Comparison of ENCODE assay signal across 8 cellular contexts in genomic region chr3:3178498-3179328, GRCh38. TPM values are rescaled to one million over a fixed set of nuclear protein-coding genes. Genes with fewer than 3 reads are reported as not detected.
DNase-seq lines count a peak whose midpoint lies in the region; ATAC-seq, FAIRE-seq and TF ChIP-seq lines count a peak whose summit lies in the region.

No MANE protein-coding gene starts in this region.

- no peak for FAIRE-seq in GM12891 (lab: Jason Lieb, UNC)

- intact Hi-C loops in CD8-positive, alpha-beta T cell (cut with DNase I, micrococcal nuclease), result loop anchor here (1.0 to 10.0 kb wide), 10 partner anchors 14 to 1944 kb away; partner anchors contain the start of genes ARL8B (in 2 of the 2), ITPR1 (in 2 of the 2), SETMAR (in 2 of the 2) and TRNT1 (in 2 of the 2)
- intact Hi-C loops in lower lobe of right lung (cut with DNase I) (no loop called here), vagina (cut with DNase I) (no loop called here)

- POLR2A ChIA-PET in CD8-positive, alpha-beta T cell (lab: Charles Lee), result interaction anchor here (1.2 kb wide), 1 partner anchor 14 kb away, joined by 9 read pairs; no protein-coding TSS in a partner anchor

- H3K27me3 Mint-ChIP-seq in CD8-positive, alpha-beta T cell (ENCODE audit: low read depth), result no peaks in the 10 kb centered on the region

- peak overlapping the region; percentile 89 for H3K4me3 Mint-ChIP-seq in CD8-positive, alpha-beta T cell

- no peak for TF ChIP-seq CTCF in CD8-positive, alpha-beta T cell (IDR thresholded peaks at IDR 0.05)
- TF ChIP-seq CTCF in lower lobe of right lung (IDR thresholded peaks at IDR 0.05) (no peak), vagina (IDR thresholded peaks at IDR 0.05) (no peak)

- H3K9ac ChIP-seq in adipocyte (ENCODE audit: low read length), result peak overlapping the region; percentile 91

- peak overlapping the region; percentile 91 for H3K27ac Mint-ChIP-seq in CD8-positive, alpha-beta T cell

- no peak for DNase-seq in CD8-positive, alpha-beta T cell
- DNase-seq in adipocyte (ENCODE audit: low read depth), result no peak
- no peak for DNase-seq in lower lobe of right lung
- DNase-seq in vagina (ENCODE audit: extremely low spot score in 2 of 2), result no peak
- no peak for DNase-seq in central memory CD4-positive, alpha-beta T cell
- DNase-seq in GM12891 (ENCODE audit: insufficient read length, low spot score), result no peak

- peaks cover 55% of the 10 kb centered on the region for H3K4me1 ChIP-seq in CD8-positive, alpha-beta T cell (ENCODE audit: insufficient read depth, low read length)
- H3K4me1 ChIP-seq in adipocyte (ENCODE audit: control insufficient read depth, insufficient read depth, low read length), result peaks cover 14% of the 10 kb centered on the region
- peaks cover 40% of the 10 kb centered on the region for H3K4me1 ChIP-seq in lower lobe of right lung
- peaks cover 26% of the 10 kb centered on the region for H3K4me1 ChIP-seq in vagina

- peaks cover 35% of the 10 kb centered on the region for H3K36me3 Mint-ChIP-seq in CD8-positive, alpha-beta T cell

- H3K27me3 ChIP-seq in CD8-positive, alpha-beta T cell (ENCODE audit: insufficient read depth, low read length), result no peaks in the 10 kb centered on the region
- H3K27me3 ChIP-seq in adipocyte (replicated peaks; ENCODE audit: control insufficient read depth, insufficient read depth, low read length) (no peaks in the 10 kb centered on the region), lower lobe of right lung (ENCODE audit: low read depth) (no peaks in the 10 kb centered on the region), vagina (no peaks in the 10 kb centered on the region)

- ATAC-seq in CD8-positive, alpha-beta T cell, result peak; percentile 9
- ATAC-seq in HG02870 (IDR thresholded peaks at IDR 0.05; ENCODE audit: unreplicated experiment), result peak; percentile 7
- ATAC-seq in lower lobe of right lung, result no peak
- no peak for ATAC-seq in GM18505 (IDR thresholded peaks at IDR 0.05; ENCODE audit: unreplicated experiment)

- H3K9me3 Mint-ChIP-seq in CD8-positive, alpha-beta T cell, result no peaks in the 10 kb centered on the region

- TF ChIP-seq POLR2A in vagina (IDR thresholded peaks at IDR 0.05) (no peak), GM18505 (IDR thresholded peaks at IDR 0.05; ENCODE audit: borderline replicate concordance, extremely low read depth, insufficient read depth, insufficient read length) (no peak), GM12891 (IDR thresholded peaks at IDR 0.05; ENCODE audit: low read depth, low read length) (no peak)

- peaks cover 11% of the 10 kb centered on the region for H3K36me3 ChIP-seq in CD8-positive, alpha-beta T cell (ENCODE audit: insufficient read depth, low read length)
- H3K36me3 ChIP-seq in adipocyte (ENCODE audit: control insufficient read depth, insufficient read depth, low read length, severe bottlenecking) (peaks cover 12% of the 10 kb centered on the region), lower lobe of right lung (peaks cover 22% of the 10 kb centered on the region), vagina (peaks cover 0 to 13% of the 10 kb centered on the region in 2 donors)

- H3K9me3 ChIP-seq in CD8-positive, alpha-beta T cell (ENCODE audit: low read length), result no peaks in the 10 kb centered on the region
- H3K9me3 ChIP-seq in adipocyte (ENCODE audit: control insufficient read depth, low read length) (no peaks in the 10 kb centered on the region), lower lobe of right lung (no peaks in the 10 kb centered on the region), vagina (no peaks in the 10 kb centered on the region)

- H3K4me1 Mint-ChIP-seq in CD8-positive, alpha-beta T cell (ENCODE audit: low read depth), result peaks cover 49% of the 10 kb centered on the region

- peak overlapping the region; percentile 70 for H3K4me3 ChIP-seq in CD8-positive, alpha-beta T cell (ENCODE audit: low read depth, low read length)
- H3K4me3 ChIP-seq in adipocyte (ENCODE audit: low read length), result peak overlapping the region; percentile 89
- H3K4me3 ChIP-seq in lower lobe of right lung, result peak overlapping the region; percentile 97
- peak overlapping the region; percentile 68 to 99 for H3K4me3 ChIP-seq in vagina

- CTCF ChIA-PET in CD8-positive, alpha-beta T cell (lab: Charles Lee), result interaction anchor here (0.7 to 3.9 kb wide), 8 partner anchors 8 to 45 kb away, joined by 3 to 20 read pairs (median 4); no protein-coding TSS in a partner anchor

- peak overlapping the region; percentile 80 for H3K27ac ChIP-seq in CD8-positive, alpha-beta T cell (ENCODE audit: low read depth, low read length)
- peak overlapping the region; percentile 86 for H3K27ac ChIP-seq in lower lobe of right lung
- peak overlapping the region; percentile 83 for H3K27ac ChIP-seq in vagina

TF ChIP-seq in GM12891, 5 proteins besides CTCF, POLR2A, EP300 and RAD21:
- TF ChIP-seq PAX5 (IDR thresholded peaks at IDR 0.05; ENCODE audit: insufficient read depth, low read length, severe bottlenecking) (no peak), POLR2AphosphoS5 (IDR thresholded peaks at IDR 0.05; ENCODE audit: low read depth, low read length) (no peak), POU2F2 (IDR thresholded peaks at IDR 0.05; ENCODE audit: low read depth, low read length) (no peak), SPI1 (IDR thresholded peaks at IDR 0.05; ENCODE audit: low read depth, low read length) (no peak), TAF1 (IDR thresholded peaks at IDR 0.05; ENCODE audit: low read depth, low read length) (no peak)
TF ChIP-seq in GM12891: peak in this region for 0.

RNA-seq across cellular contexts. Expression of gene CRBN, which starts 0.8 kb away (rescaled TPM):
- 100 to 1,000 TPM; 143 to 144 TPM for total RNA-seq in CD8-positive, alpha-beta T cell
- total RNA-seq in lower lobe of right lung (56.5 TPM), vagina (30.7 TPM)
- polyA plus RNA-seq in GM12891 (2012; ENCODE audit: low read depth, missing spikeins), result 21.0 TPM

RNA-seq across cellular contexts. Expression of gene TRNT1, which starts 52.0 kb away (rescaled TPM):
- 10 to 100 TPM; 26.0 to 26.5 TPM for total RNA-seq in CD8-positive, alpha-beta T cell
- total RNA-seq in lower lobe of right lung (22.3 TPM), vagina (12.8 TPM)
- 16.2 TPM for polyA plus RNA-seq in GM12891 (2012; ENCODE audit: low read depth, missing spikeins)

Comparison
In these comparisons a context has a peak if more than half of its experiments do, and no peak if none do; other contexts are left out.
1. ATAC-seq: peak in CD8-positive, alpha-beta T cell (single experiment) and HG02870 (single experiment); none in lower lobe of right lung (0 of 2) and GM18505 (single experiment).
2. intact Hi-C loops: an anchor here in CD8-positive, alpha-beta T cell (1.0 to 10.0 kb wide); none called in lower lobe of right lung and vagina.
3. Peak in every context shown above with its lines, with median percentiles within 50 percentile points of each other: H3K27ac ChIP-seq and H3K4me3 ChIP-seq.